ENCODE assay signal across 2 cellular contexts in genomic region chr2:69162121-69162520, GRCh38.
TF ChIP-seq lines count a peak whose summit lies in the region.

No MANE protein-coding gene starts in this region.

TF ChIP-seq in A549, 52 proteins besides CTCF, POLR2A, EP300 and RAD21 (continued from another document):
- TF ChIP-seq NFE2L2 (conservative IDR thresholded peaks at IDR 0.05; ENCODE audit: low read length), result no peak
- TF ChIP-seq ZSCAN20 (CRISPR knock-in tag; IDR thresholded peaks at IDR 0.05), result no peak
- no peak for TF ChIP-seq SREBF2 (IDR thresholded peaks at IDR 0.05)
- no peak for TF ChIP-seq CEBPB (IDR thresholded peaks at IDR 0.05)
- TF ChIP-seq HDAC2 (IDR thresholded peaks at IDR 0.05), result no peak
- TF ChIP-seq HMGXB4 (CRISPR knock-in tag; IDR thresholded peaks at IDR 0.05; ENCODE audit: borderline replicate concordance), result no peak
- no peak for TF ChIP-seq JUNB (IDR thresholded peaks at IDR 0.05)
- TF ChIP-seq HEYL (CRISPR knock-in tag; IDR thresholded peaks at IDR 0.05), result no peak
- no peak for TF ChIP-seq ESRRA (IDR thresholded peaks at IDR 0.05; ENCODE audit: borderline replicate concordance, low read length)
- TF ChIP-seq REST (IDR thresholded peaks at IDR 0.05), result no peak

TF ChIP-seq in IMR-90, 13 proteins besides CTCF, POLR2A, EP300 and RAD21 (continued from another document):
- no peak for TF ChIP-seq RFX5 (IDR thresholded peaks at IDR 0.05; ENCODE audit: low read depth, low read length)
- TF ChIP-seq SMC3 (IDR thresholded peaks at IDR 0.05; ENCODE audit: low read depth, low read length), result no peak
- TF ChIP-seq BHLHE40 (IDR thresholded peaks at IDR 0.05; ENCODE audit: low read depth, low read length), result no peak
- TF ChIP-seq MXI1 (IDR thresholded peaks at IDR 0.05; ENCODE audit: borderline replicate concordance, low read depth, low read length), result no peak
